Comparison of ENCODE assay signal across 26 cellular contexts in the genomic region with DNA sequence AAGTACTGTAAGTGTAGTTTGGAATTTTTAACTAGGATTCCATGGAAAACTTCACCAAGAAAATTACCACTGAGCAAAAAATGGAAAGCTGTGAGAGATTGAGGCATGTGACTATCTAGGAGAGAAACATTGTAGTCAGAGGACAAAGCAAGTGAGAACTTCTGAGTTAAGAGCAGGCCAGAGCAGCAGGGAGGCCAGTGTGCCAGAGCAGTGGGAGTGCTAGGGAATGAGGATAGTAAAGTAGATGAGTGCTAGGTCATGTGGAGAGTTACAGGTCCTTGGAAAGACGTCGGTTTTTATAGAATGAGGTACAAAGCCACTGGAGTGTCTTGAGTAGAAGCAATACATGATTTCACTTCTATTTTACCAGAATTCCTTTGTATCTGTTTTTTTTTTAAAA. TPM values are rescaled to one million over a fixed set of nuclear protein-coding genes. Genes with fewer than 3 reads are reported as not detected.
"Had no signal": no experiment of that assay in that cellular context is flagged by ENCODE, and none has a peak within 500 bp of the region (broad histone marks: within the 10 kb centered on the region; RNA-seq: fewer than 3 reads in every experiment).

No MANE protein-coding gene starts in this region.

- DNase-seq: activated CD4-positive, alpha-beta memory T cell treated with anti-CD3 and anti-CD28 coated beads, Interleukin-2, amount 10 ng/mL, durations not matched to agents 7 days and 5 days; activated CD4-positive, alpha-beta T cell treated with anti-CD3 and anti-CD28 coated beads for 1 hour; activated CD4-positive, alpha-beta T cell treated with anti-CD3 and anti-CD28 coated beads for 4 hours; activated CD4-positive, alpha-beta T cell treated with anti-CD3 and anti-CD28 coated beads, Interleukin-2, amount 10 ng/mL, durations not matched to agents 7 days and 5 days; activated CD4-positive, alpha-beta T cell treated with anti-CD3 and anti-CD28 coated beads, Interleukin-2, amount 50 U/mL, for 4 hours; activated CD8-positive, alpha-beta memory T cell treated with anti-CD3 and anti-CD28 coated beads, Interleukin-2, amount 50 U/mL, for 48 hours; activated gamma-delta T cell; activated naive CD4-positive, alpha-beta T cell; activated naive CD4-positive, alpha-beta T cell treated with anti-CD3 and anti-CD28 coated beads, Interleukin-2, amount 10 ng/mL, durations not matched to agents 7 days and 5 days; activated naive CD8-positive, alpha-beta T cell treated with anti-CD3 and anti-CD28 coated beads, Interleukin-2, amount 10 ng/mL, durations not matched to agents 7 days and 5 days; activated T-cell treated with anti-CD3 and anti-CD28 coated beads for 4 hours; activated T-cell treated with anti-CD3 and anti-CD28 coated beads, Interleukin-2, amount 50 U/mL, for 24 hours; activated T-cell treated with anti-CD3 and anti-CD28 coated beads, Interleukin-2, amount 50 U/mL, for 72 hours; central memory CD4-positive, alpha-beta T cell; cerebellar nuclear complex; colonic mucosa; effector CD8-positive, alpha-beta T cell; foreskin fibroblast; T-helper 2 cell had no signal

- H3K36me3 ChIP-seq: ascending aorta, breast epithelium, cardiac muscle cell, colonic mucosa had no signal

- H3K4me3 ChIP-seq: ascending aorta, breast epithelium, cardiac muscle cell, colonic mucosa had no signal

- H3K4me1 ChIP-seq: ascending aorta, breast epithelium, colonic mucosa had no signal

- H3K27ac Mint-ChIP-seq: activated CD4-positive, alpha-beta memory T cell treated with anti-CD3 and anti-CD28 coated beads, Interleukin-2, amount 10 ng/mL, durations not matched to agents 7 days and 5 days; activated CD4-positive, alpha-beta T cell treated with anti-CD3 and anti-CD28 coated beads, Interleukin-2, amount 10 ng/mL, durations not matched to agents 7 days and 5 days; activated naive CD4-positive, alpha-beta T cell treated with anti-CD3 and anti-CD28 coated beads, Interleukin-2, amount 10 ng/mL, durations not matched to agents 7 days and 5 days; activated naive CD4-positive, alpha-beta T cell treated with anti-CD3 and anti-CD28 coated beads, Interleukin-2, amount 50 U/mL, for 72 hours; activated naive CD8-positive, alpha-beta T cell treated with anti-CD3 and anti-CD28 coated beads, Interleukin-2, amount 10 ng/mL, durations not matched to agents 7 days and 5 days; activated T-cell treated with anti-CD3 and anti-CD28 coated beads, Interleukin-2, amount 50 U/mL, for 24 hours; activated T-cell treated with anti-CD3 and anti-CD28 coated beads, Interleukin-2, amount 50 U/mL, for 72 hours; brain had no signal

- H3K4me1 Mint-ChIP-seq: activated CD4-positive, alpha-beta memory T cell treated with anti-CD3 and anti-CD28 coated beads, Interleukin-2, amount 10 ng/mL, durations not matched to agents 7 days and 5 days; activated CD4-positive, alpha-beta T cell treated with anti-CD3 and anti-CD28 coated beads, Interleukin-2, amount 10 ng/mL, durations not matched to agents 7 days and 5 days; activated naive CD4-positive, alpha-beta T cell treated with anti-CD3 and anti-CD28 coated beads, Interleukin-2, amount 10 ng/mL, durations not matched to agents 7 days and 5 days; activated naive CD8-positive, alpha-beta T cell treated with anti-CD3 and anti-CD28 coated beads, Interleukin-2, amount 10 ng/mL, durations not matched to agents 7 days and 5 days had no signal

- H3K9me3 Mint-ChIP-seq: activated CD4-positive, alpha-beta memory T cell treated with anti-CD3 and anti-CD28 coated beads, Interleukin-2, amount 10 ng/mL, durations not matched to agents 7 days and 5 days; activated CD4-positive, alpha-beta T cell treated with anti-CD3 and anti-CD28 coated beads, Interleukin-2, amount 10 ng/mL, durations not matched to agents 7 days and 5 days; activated naive CD4-positive, alpha-beta T cell treated with anti-CD3 and anti-CD28 coated beads, Interleukin-2, amount 10 ng/mL, durations not matched to agents 7 days and 5 days; activated naive CD4-positive, alpha-beta T cell treated with anti-CD3 and anti-CD28 coated beads, Interleukin-2, amount 50 U/mL, for 72 hours; activated naive CD8-positive, alpha-beta T cell treated with anti-CD3 and anti-CD28 coated beads, Interleukin-2, amount 10 ng/mL, durations not matched to agents 7 days and 5 days; activated T-cell treated with anti-CD3 and anti-CD28 coated beads, Interleukin-2, amount 50 U/mL, for 24 hours; activated T-cell treated with anti-CD3 and anti-CD28 coated beads, Interleukin-2, amount 50 U/mL, for 72 hours had no signal

- H3K27ac ChIP-seq: ascending aorta, breast epithelium, cardiac muscle cell, colonic mucosa had no signal

- H3K36me3 Mint-ChIP-seq: activated naive CD4-positive, alpha-beta T cell treated with anti-CD3 and anti-CD28 coated beads, Interleukin-2, amount 10 ng/mL, durations not matched to agents 7 days and 5 days; activated naive CD4-positive, alpha-beta T cell treated with anti-CD3 and anti-CD28 coated beads, Interleukin-2, amount 50 U/mL, for 72 hours; activated naive CD8-positive, alpha-beta T cell treated with anti-CD3 and anti-CD28 coated beads, Interleukin-2, amount 10 ng/mL, durations not matched to agents 7 days and 5 days; brain had no signal

- H3K27me3 Mint-ChIP-seq: activated CD4-positive, alpha-beta memory T cell treated with anti-CD3 and anti-CD28 coated beads, Interleukin-2, amount 10 ng/mL, durations not matched to agents 7 days and 5 days; activated CD4-positive, alpha-beta T cell treated with anti-CD3 and anti-CD28 coated beads, Interleukin-2, amount 10 ng/mL, durations not matched to agents 7 days and 5 days; activated naive CD4-positive, alpha-beta T cell treated with anti-CD3 and anti-CD28 coated beads, Interleukin-2, amount 10 ng/mL, durations not matched to agents 7 days and 5 days; activated naive CD8-positive, alpha-beta T cell treated with anti-CD3 and anti-CD28 coated beads, Interleukin-2, amount 10 ng/mL, durations not matched to agents 7 days and 5 days; activated T-cell treated with anti-CD3 and anti-CD28 coated beads, Interleukin-2, amount 50 U/mL, for 24 hours; brain had no signal

- H3K9me3 ChIP-seq: ascending aorta, breast epithelium, colonic mucosa had no signal

- H3K27me3 ChIP-seq: ascending aorta, breast epithelium, cardiac muscle cell, colonic mucosa had no signal

- ATAC-seq: activated naive CD4-positive, alpha-beta T cell treated with anti-CD3 and anti-CD28 coated beads, Interleukin-2, amount 50 U/mL, for 72 hours; activated T-cell treated with anti-CD3 and anti-CD28 coated beads, Interleukin-2, amount 50 U/mL, for 72 hours; esophagus mucosa had no signal

- H3K4me3 Mint-ChIP-seq: activated CD4-positive, alpha-beta memory T cell treated with anti-CD3 and anti-CD28 coated beads, Interleukin-2, amount 10 ng/mL, durations not matched to agents 7 days and 5 days; activated CD4-positive, alpha-beta T cell treated with anti-CD3 and anti-CD28 coated beads, Interleukin-2, amount 10 ng/mL, durations not matched to agents 7 days and 5 days; activated naive CD4-positive, alpha-beta T cell treated with anti-CD3 and anti-CD28 coated beads, Interleukin-2, amount 10 ng/mL, durations not matched to agents 7 days and 5 days; activated naive CD8-positive, alpha-beta T cell treated with anti-CD3 and anti-CD28 coated beads, Interleukin-2, amount 10 ng/mL, durations not matched to agents 7 days and 5 days; activated T-cell treated with anti-CD3 and anti-CD28 coated beads, Interleukin-2, amount 50 U/mL, for 24 hours; activated T-cell treated with anti-CD3 and anti-CD28 coated beads, Interleukin-2, amount 50 U/mL, for 72 hours; brain had no signal

RNA-seq across cellular contexts. Expression of a gene that starts 52.7 kb away (rescaled TPM):
- total RNA-seq: activated CD4-positive, alpha-beta memory T cell treated with anti-CD3 and anti-CD28 coated beads, Interleukin-2, amount 10 ng/mL, durations not matched to agents 7 days and 5 days; activated CD4-positive, alpha-beta T cell treated with anti-CD3 and anti-CD28 coated beads, Interleukin-2, amount 10 ng/mL, durations not matched to agents 7 days and 5 days; activated naive CD4-positive, alpha-beta T cell treated with anti-CD3 and anti-CD28 coated beads, Interleukin-2, amount 50 U/mL, for 72 hours; activated T-cell treated with anti-CD3 and anti-CD28 coated beads, Interleukin-2, amount 50 U/mL, for 72 hours; T-helper 1 cell treated with Interleukin-12 subunit alpha and Interleukin-12 subunit beta and Interleukin-4 antibody, amounts not matched to agents 30 ng/mL and 1 ng/mL, for 36 hours had no signal
